Comparison of ENCODE assay signal across 11 cellular contexts in the genomic region with DNA sequence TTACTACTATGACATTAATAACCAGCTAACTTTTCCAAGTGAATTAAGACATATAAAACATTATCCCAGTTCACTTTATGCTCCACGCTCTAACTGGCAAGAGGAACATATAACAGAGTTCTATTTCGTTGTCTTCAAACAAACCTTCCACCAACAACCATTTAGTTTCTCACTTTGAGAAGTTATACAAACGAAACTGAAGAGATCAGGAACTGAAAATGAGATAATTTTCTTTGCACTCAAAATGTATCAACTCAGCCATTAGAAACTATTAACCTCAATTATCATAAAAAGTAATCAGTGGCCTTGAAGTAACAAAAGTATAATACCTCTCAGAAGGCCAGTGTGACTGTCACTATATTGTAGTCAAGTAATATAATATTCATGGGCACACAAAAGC.
A peak's percentile ranks its signal among the peaks of the same experiment; 100 is the strongest.
DNase-seq lines count a peak whose midpoint lies in the region; ATAC-seq and TF ChIP-seq lines count a peak whose summit lies in the region.
"Had no signal": no experiment of that assay in that cellular context is flagged by ENCODE, and none has a peak within 500 bp of the region (broad histone marks: within the 10 kb centered on the region; RNA-seq: fewer than 3 reads in every experiment).

No MANE protein-coding gene starts in this region.

- peak; percentile 26 for DNase-seq in MV-4-11 (lab: John Stamatoyannopoulos, UW)
- no peak for DNase-seq in gastrocnemius medialis
- no peak for DNase-seq in PC-3
- DNase-seq in activated effector memory CD4-positive, alpha-beta T cell treated with anti-CD3 and anti-CD28 coated beads, Interleukin-2, amount 50 U/mL, for 16 hours, result no peak
- DNase-seq: dermis blood vessel endothelial cell, natural killer cell, NCI-H187 had no signal

- CTCF ChIA-PET in PC-3 (lab: Charles Lee), result no interaction called here

- H3K4me1 ChIP-seq in gastrocnemius medialis (no peaks in the 10 kb centered on the region), PC-3 (ENCODE audit: insufficient read depth, low read length) (no peaks in the 10 kb centered on the region)

- BruUV-seq in PC-3 (replicated peaks; lab: Mats Ljungman, UMichigan), result no TSS peak

- intact Hi-C loops in gastrocnemius medialis (cut with DNase I; ENCODE audit: low total_unique reads), result no loop called here
- intact Hi-C loops in PC-3 (cut with micrococcal nuclease), result no loop called here

- no peak overlapping the region for H3K4me2 ChIP-seq in PC-3 (ENCODE audit: low read length)

- TF ChIP-seq CTCF in gastrocnemius medialis (IDR thresholded peaks at IDR 0.05 in 4 of 5, conservative IDR thresholded peaks at IDR 0.05 in 1 of 5) (no peak), PC-3 (conservative IDR thresholded peaks at IDR 0.05; ENCODE audit: low read depth, low read length) (no peak)

- no peaks in the 10 kb centered on the region for H3F3A ChIP-seq in PC-3 (ENCODE audit: low read length, unreplicated experiment)

- POLR2A ChIA-PET in PC-3 (lab: Charles Lee; ENCODE audit: unreplicated experiment), result no interaction called here

- no peaks in the 10 kb centered on the region for H3K9me3 ChIP-seq in gastrocnemius medialis
- H3K9me3 ChIP-seq in PC-3 (ENCODE audit: low read length), result peaks cover 3% of the 10 kb centered on the region; the same call in 1 of the 2 replicates

- no peaks in the 10 kb centered on the region for H3K27me3 ChIP-seq in gastrocnemius medialis
- no peaks in the 10 kb centered on the region for H3K27me3 ChIP-seq in PC-3 (ENCODE audit: low read length)

- no peaks in the 10 kb centered on the region for H4K20me1 ChIP-seq in PC-3 (ENCODE audit: low read length)

- H3K4me3 ChIP-seq in gastrocnemius medialis, result no peak overlapping the region
- H3K4me3 ChIP-seq in PC-3 (ENCODE audit: low read length), result no peak overlapping the region

- H3K9ac ChIP-seq in PC-3 (ENCODE audit: low read length), result no peak overlapping the region

- H3K79me2 ChIP-seq in PC-3 (ENCODE audit: low read length), result no peaks in the 10 kb centered on the region

- in situ Hi-C loops in gastrocnemius medialis (cut with MboI; ENCODE audit: low sequenced_read_pairs in 4 of 4), result no loop called here

- ATAC-seq in GM18508 (IDR thresholded peaks at IDR 0.05; ENCODE audit: insufficient read depth, unreplicated experiment), result peak; percentile 69
- ATAC-seq in GM21390 (IDR thresholded peaks at IDR 0.05; ENCODE audit: unreplicated experiment), result peak; percentile 95
- ATAC-seq in HG02981 (IDR thresholded peaks at IDR 0.05; ENCODE audit: unreplicated experiment), result peak; percentile 73
- no peak for ATAC-seq in SK-N-SH treated with all-trans-retinoic acid at 6 μM for 48 hours
- no peak for ATAC-seq in gastrocnemius medialis
- ATAC-seq in PC-3, result no peak
- ATAC-seq: natural killer cell had no signal

- no peak for TF ChIP-seq POLR2A in gastrocnemius medialis (IDR thresholded peaks at IDR 0.05)

- no peak overlapping the region for H2AFZ ChIP-seq in PC-3 (ENCODE audit: low read length)

- no peaks in the 10 kb centered on the region for H3K9me2 ChIP-seq in PC-3 (replicated peaks; ENCODE audit: low read length)

- H3K36me3 ChIP-seq in gastrocnemius medialis, result no peaks in the 10 kb centered on the region
- H3K36me3 ChIP-seq in PC-3 (ENCODE audit: low read depth, low read length), result peaks cover 23% of the 10 kb centered on the region

- H3K27ac ChIP-seq in gastrocnemius medialis, result no peak overlapping the region
- H3K27ac ChIP-seq in PC-3 (ENCODE audit: low read length), result no peak overlapping the region

TF ChIP-seq in SK-N-SH treated with all-trans-retinoic acid at 6 μM for 48 hours, 23 proteins besides CTCF, POLR2A, EP300 and RAD21:
- TF ChIP-seq, protein P1, sequence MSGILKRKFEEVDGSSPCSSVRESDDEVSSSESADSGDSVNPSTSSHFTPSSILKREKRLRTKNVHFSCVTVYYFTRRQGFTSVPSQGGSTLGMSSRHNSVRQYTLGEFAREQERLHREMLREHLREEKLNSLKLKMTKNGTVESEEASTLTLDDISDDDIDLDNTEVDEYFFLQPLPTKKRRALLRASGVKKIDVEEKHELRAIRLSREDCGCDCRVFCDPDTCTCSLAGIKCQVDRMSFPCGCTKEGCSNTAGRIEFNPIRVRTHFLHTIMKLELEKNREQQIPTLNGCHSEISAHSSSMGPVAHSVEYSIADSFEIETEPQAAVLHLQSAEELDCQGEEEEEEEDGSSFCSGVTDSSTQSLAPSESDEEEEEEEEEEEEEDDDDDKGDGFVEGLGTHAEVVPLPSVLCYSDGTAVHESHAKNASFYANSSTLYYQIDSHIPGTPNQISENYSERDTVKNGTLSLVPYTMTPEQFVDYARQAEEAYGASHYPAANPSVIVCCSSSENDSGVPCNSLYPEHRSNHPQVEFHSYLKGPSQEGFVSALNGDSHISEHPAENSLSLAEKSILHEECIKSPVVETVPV (CRISPR knock-in tag; IDR thresholded peaks at IDR 0.05), result no peak

Comparison
In these comparisons a context has a peak if more than half of its experiments do, and no peak if none do; other contexts are left out.
1. ATAC-seq: peak in GM18508 (single experiment), GM21390 (single experiment) and HG02981 (single experiment); none in SK-N-SH treated with all-trans-retinoic acid at 6 μM for 48 hours (single experiment), gastrocnemius medialis (0 of 2) and PC-3 (single experiment).